8 cellular contexts compared by ENCODE assay signal in genomic region chr5:140107312-140108092, GRCh38. TPM values are rescaled to one million over a fixed set of nuclear protein-coding genes. Genes with fewer than 3 reads are reported as not detected.
DNase-seq lines count a peak whose midpoint lies in the region; ATAC-seq and TF ChIP-seq lines count a peak whose summit lies in the region.

No MANE protein-coding gene starts in this region.

- H3K9me3 Mint-ChIP-seq in activated T-helper 1 cell treated with anti-CD3 and anti-CD28 coated beads, Interleukin-12 subunit alpha, Interleukin-12 subunit beta, Interleukin-2, Interleukin-4 antibody, amounts not matched to agents 30 ng/mL and 10 ng/mL and 1 ng/mL, durations not matched to agents 14 hours and 24 hours and 36 hours, result no peaks in the 10 kb centered on the region
- no peaks in the 10 kb centered on the region for H3K9me3 Mint-ChIP-seq in naive thymus-derived CD8-positive, alpha-beta T cell
- no peaks in the 10 kb centered on the region for H3K9me3 Mint-ChIP-seq in stimulated activated naive B cell treated with anti-CD40 and anti-IgM and Interleukin-4, amounts not matched to agents 10 μg/mL and 1 μg/mL and 100 μg/mL, for 72 hours

- no peaks in the 10 kb centered on the region for H3K9me3 ChIP-seq in Peyer's patch

- intact Hi-C loops in activated T-helper 1 cell treated with anti-CD3 and anti-CD28 coated beads, Interleukin-12 subunit alpha, Interleukin-12 subunit beta, Interleukin-2, Interleukin-4 antibody, amounts not matched to agents 30 ng/mL and 10 ng/mL and 1 ng/mL, durations not matched to agents 14 hours and 24 hours and 36 hours (cut with micrococcal nuclease), result loop anchor here (1.0 to 10.0 kb wide), 14 partner anchors 9 to 1895 kb away; partner anchors contain the start of genes ANKHD1, CDC23, CYSTM1 and HBEGF

- H3K4me1 ChIP-seq in Peyer's patch, result peaks cover 0 to 25% (median 3%) of the 10 kb centered on the region in 4 donors

- no peaks in the 10 kb centered on the region for H3K36me3 ChIP-seq in Peyer's patch

- POLR2A ChIA-PET in naive thymus-derived CD8-positive, alpha-beta T cell (lab: Charles Lee), result interaction anchor here (0.6 to 3.3 kb wide), 17 partner anchors 9 to 1693 kb away, joined by 3 to 35 read pairs (median 3); partner anchors contain the start of genes ANKHD1, CYSTM1, HSPA9 and IK

- H3K4me1 Mint-ChIP-seq in activated T-helper 1 cell treated with anti-CD3 and anti-CD28 coated beads, Interleukin-12 subunit alpha, Interleukin-12 subunit beta, Interleukin-2, Interleukin-4 antibody, amounts not matched to agents 30 ng/mL and 10 ng/mL and 1 ng/mL, durations not matched to agents 14 hours and 24 hours and 36 hours (ENCODE audit: low read depth), result peaks cover 41% of the 10 kb centered on the region
- H3K4me1 Mint-ChIP-seq in naive thymus-derived CD8-positive, alpha-beta T cell, result peaks cover 22 to 54% (median 47%) of the 10 kb centered on the region in 4 donors
- peaks cover 25 to 30% of the 10 kb centered on the region in 2 donors for H3K4me1 Mint-ChIP-seq in stimulated activated naive B cell treated with anti-CD40 and anti-IgM and Interleukin-4, amounts not matched to agents 10 μg/mL and 1 μg/mL and 100 μg/mL, for 72 hours

- H3K27me3 ChIP-seq in Peyer's patch, result no peaks in the 10 kb centered on the region

- peak overlapping the region; percentile 87 for H3K4me3 ChIP-seq in Jurkat, Clone E6-1 (ENCODE audit: low read length)
- peak overlapping the region; percentile 62 to 70 (median 69) for H3K4me3 ChIP-seq in Peyer's patch

- peak; percentile 84 for ATAC-seq in GM21619 (IDR thresholded peaks at IDR 0.05; ENCODE audit: unreplicated experiment)
- peak; percentile 77 to 85 for ATAC-seq in naive thymus-derived CD8-positive, alpha-beta T cell
- peak; percentile 89 to 93 for ATAC-seq in stimulated activated naive B cell treated with anti-CD40 and anti-IgM and Interleukin-4, amounts not matched to agents 10 μg/mL and 1 μg/mL and 100 μg/mL, for 72 hours (replicated peaks)

- H3K27ac ChIP-seq in Peyer's patch, result peak overlapping the region; percentile 92 to 96 (median 93)

- TF ChIP-seq POLR2A in Peyer's patch (IDR thresholded peaks at IDR 0.05), result peak; percentile 80 to 83

- DNase-seq in DMS79 treated with DMSO at 0.1 percent for 48 hours (lab: John Stamatoyannopoulos, UW) (peak; percentile 71), Peyer's patch (peak; percentile 87 to 98 (median 98)), fibroblast of gingiva (ENCODE audit: low read depth) (peak; percentile 92)
- peak; percentile 93 for DNase-seq in Jurkat, Clone E6-1 (ENCODE audit: low read depth, low spot score)
- peak; percentile 90 for DNase-seq in activated T-helper 1 cell treated with anti-CD3 and anti-CD28 coated beads, Interleukin-12 subunit alpha, Interleukin-12 subunit beta, Interleukin-2, Interleukin-4 antibody, amounts not matched to agents 30 ng/mL and 10 ng/mL and 1 ng/mL, durations not matched to agents 14 hours and 24 hours and 36 hours (ENCODE audit: low spot score)
- peak; percentile 90 to 96 (median 93) for DNase-seq in naive thymus-derived CD8-positive, alpha-beta T cell
- DNase-seq in stimulated activated naive B cell treated with anti-CD40 and anti-IgM and Interleukin-4, amounts not matched to agents 10 μg/mL and 1 μg/mL and 100 μg/mL, for 72 hours, result peak; percentile 90

- peak in 4 of 6 experiments; percentile 9 to 60 (median 42) for TF ChIP-seq CTCF in Peyer's patch (IDR thresholded peaks at IDR 0.05)

- H3K36me3 Mint-ChIP-seq in activated T-helper 1 cell treated with anti-CD3 and anti-CD28 coated beads, Interleukin-12 subunit alpha, Interleukin-12 subunit beta, Interleukin-2, Interleukin-4 antibody, amounts not matched to agents 30 ng/mL and 10 ng/mL and 1 ng/mL, durations not matched to agents 14 hours and 24 hours and 36 hours (ENCODE audit: low read depth), result peaks cover 3% of the 10 kb centered on the region
- H3K36me3 Mint-ChIP-seq in naive thymus-derived CD8-positive, alpha-beta T cell, result peaks cover 0 to 2% (median 2%) of the 10 kb centered on the region in 3 donors
- peaks cover 0 to 4% of the 10 kb centered on the region in 2 donors for H3K36me3 Mint-ChIP-seq in stimulated activated naive B cell treated with anti-CD40 and anti-IgM and Interleukin-4, amounts not matched to agents 10 μg/mL and 1 μg/mL and 100 μg/mL, for 72 hours

- H3K27ac Mint-ChIP-seq in activated T-helper 1 cell treated with anti-CD3 and anti-CD28 coated beads, Interleukin-12 subunit alpha, Interleukin-12 subunit beta, Interleukin-2, Interleukin-4 antibody, amounts not matched to agents 30 ng/mL and 10 ng/mL and 1 ng/mL, durations not matched to agents 14 hours and 24 hours and 36 hours, result peak overlapping the region; percentile 93
- H3K27ac Mint-ChIP-seq in naive thymus-derived CD8-positive, alpha-beta T cell, result peak overlapping the region; percentile 97 to 100 (median 99)
- H3K27ac Mint-ChIP-seq in stimulated activated naive B cell treated with anti-CD40 and anti-IgM and Interleukin-4, amounts not matched to agents 10 μg/mL and 1 μg/mL and 100 μg/mL, for 72 hours, result peak overlapping the region; percentile 99

- H3K27me3 Mint-ChIP-seq in activated T-helper 1 cell treated with anti-CD3 and anti-CD28 coated beads, Interleukin-12 subunit alpha, Interleukin-12 subunit beta, Interleukin-2, Interleukin-4 antibody, amounts not matched to agents 30 ng/mL and 10 ng/mL and 1 ng/mL, durations not matched to agents 14 hours and 24 hours and 36 hours (ENCODE audit: insufficient read depth), result peaks cover 60% of the 10 kb centered on the region
- peaks cover 0 to 19% (median 2%) of the 10 kb centered on the region in 5 donors for H3K27me3 Mint-ChIP-seq in naive thymus-derived CD8-positive, alpha-beta T cell
- H3K27me3 Mint-ChIP-seq in stimulated activated naive B cell treated with anti-CD40 and anti-IgM and Interleukin-4, amounts not matched to agents 10 μg/mL and 1 μg/mL and 100 μg/mL, for 72 hours, result peaks cover 6 to 11% of the 10 kb centered on the region in 2 donors

- H3K4me3 Mint-ChIP-seq in activated T-helper 1 cell treated with anti-CD3 and anti-CD28 coated beads, Interleukin-12 subunit alpha, Interleukin-12 subunit beta, Interleukin-2, Interleukin-4 antibody, amounts not matched to agents 30 ng/mL and 10 ng/mL and 1 ng/mL, durations not matched to agents 14 hours and 24 hours and 36 hours, result peak overlapping the region; percentile 90
- peak overlapping the region; percentile 90 to 98 (median 96) for H3K4me3 Mint-ChIP-seq in naive thymus-derived CD8-positive, alpha-beta T cell
- H3K4me3 Mint-ChIP-seq in stimulated activated naive B cell treated with anti-CD40 and anti-IgM and Interleukin-4, amounts not matched to agents 10 μg/mL and 1 μg/mL and 100 μg/mL, for 72 hours, result peak overlapping the region; percentile 94

RNA-seq across cellular contexts. Expression of gene PURA, which starts 6.4 kb away (rescaled TPM):
- 9.3 TPM for polyA plus RNA-seq in Jurkat, Clone E6-1 (2012; ENCODE audit: insufficient read depth, insufficient read length)
- 10 to 100 TPM; 22.2 to 24.7 (median 22.7) TPM for total RNA-seq in Peyer's patch
- 10.6 and 12.2 TPM in 2 replicates for total RNA-seq in activated T-helper 1 cell treated with anti-CD3 and anti-CD28 coated beads, Interleukin-12 subunit alpha, Interleukin-12 subunit beta, Interleukin-2, Interleukin-4 antibody, amounts not matched to agents 30 ng/mL and 10 ng/mL and 1 ng/mL, durations not matched to agents 14 hours and 24 hours and 36 hours
- 10 to 100 TPM; 29.6 to 30.4 TPM for total RNA-seq in naive thymus-derived CD8-positive, alpha-beta T cell
- 1 to 10 TPM; 4.4 to 4.7 (median 4.6) TPM for polyA plus RNA-seq in naive thymus-derived CD8-positive, alpha-beta T cell

RNA-seq across cellular contexts. Expression of gene IGIP, which starts 18.2 kb away (rescaled TPM):
- 2.9 TPM for polyA plus RNA-seq in Jurkat, Clone E6-1 (2012; ENCODE audit: insufficient read depth, insufficient read length)
- 10 to 100 TPM; 10.2 to 16.5 (median 12.4) TPM for total RNA-seq in Peyer's patch
- total RNA-seq in activated T-helper 1 cell treated with anti-CD3 and anti-CD28 coated beads, Interleukin-12 subunit alpha, Interleukin-12 subunit beta, Interleukin-2, Interleukin-4 antibody, amounts not matched to agents 30 ng/mL and 10 ng/mL and 1 ng/mL, durations not matched to agents 14 hours and 24 hours and 36 hours, result 2.5 and 3.5 TPM in 2 replicates
- total RNA-seq in naive thymus-derived CD8-positive, alpha-beta T cell, result 10 to 100 TPM; 11.6 to 12.9 TPM
- under 1 TPM; 0.24 to 0.51 (median 0.39) TPM for polyA plus RNA-seq in naive thymus-derived CD8-positive, alpha-beta T cell

Comparison
In these comparisons a context has a peak if more than half of its experiments do, and no peak if none do; other contexts are left out.
1. Peak in every context shown above with its lines: DNase-seq, ATAC-seq, H3K4me3 ChIP-seq and H3K27ac ChIP-seq.